12 cellular contexts compared by ENCODE assay signal in the genomic region with DNA sequence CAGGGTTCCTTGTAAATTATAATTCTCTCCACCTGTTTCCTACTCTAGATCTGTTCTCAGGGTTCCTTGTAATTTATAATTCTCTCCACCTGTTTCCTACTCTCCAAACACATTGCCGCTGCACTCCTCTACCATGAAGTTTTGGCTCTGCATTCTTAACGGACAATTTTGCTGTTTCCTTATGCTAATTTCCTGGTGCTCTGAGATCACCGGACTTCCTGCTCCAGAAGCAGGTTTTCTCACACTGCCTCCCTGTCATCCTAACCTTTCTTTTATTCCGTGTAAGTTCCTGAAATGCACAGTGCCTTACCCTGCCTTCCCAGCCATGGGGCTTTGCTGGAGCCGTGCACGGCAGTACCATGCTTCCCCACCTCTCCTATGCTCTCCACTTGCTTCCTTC.
DNase-seq lines count a peak whose midpoint lies in the region; ATAC-seq and TF ChIP-seq lines count a peak whose summit lies in the region.
"Had no signal": no experiment of that assay in that cellular context is flagged by ENCODE, and none has a peak within 500 bp of the region (broad histone marks: within the 10 kb centered on the region; RNA-seq: fewer than 3 reads in every experiment).

No MANE protein-coding gene starts in this region.

- no peaks in the 10 kb centered on the region for H4K20me1 ChIP-seq in OCI-LY3 (ENCODE audit: insufficient read depth, low read length)

- H3K9me3 Mint-ChIP-seq in activated naive CD8-positive, alpha-beta T cell treated with anti-CD3 and anti-CD28 coated beads, Interleukin-2, amount 10 ng/mL, durations not matched to agents 7 days and 5 days: peaks cover 7% of the 10 kb centered on the region
- peaks cover 6% of the 10 kb centered on the region for H3K9me3 Mint-ChIP-seq in activated naive CD8-positive, alpha-beta T cell treated with anti-CD3 and anti-CD28 coated beads for 36 hours
- peaks cover 0 to 8% (median 4%) of the 10 kb centered on the region in 11 donors for H3K9me3 Mint-ChIP-seq in naive thymus-derived CD4-positive, alpha-beta T cell

- no peak overlapping the region; the same call in 1 of the 2 replicates for H2AFZ ChIP-seq in OCI-LY3 (ENCODE audit: low read depth, low read length)
- H2AFZ ChIP-seq: GM23248 had no signal

- H3K4me3 Mint-ChIP-seq in activated naive CD8-positive, alpha-beta T cell treated with anti-CD3 and anti-CD28 coated beads, Interleukin-2, amount 10 ng/mL, durations not matched to agents 7 days and 5 days: peak overlapping the region; percentile 81
- H3K4me3 Mint-ChIP-seq in activated naive CD8-positive, alpha-beta T cell treated with anti-CD3 and anti-CD28 coated beads for 36 hours: no peak overlapping the region
- peak overlapping the region in 6 of 10 donors; percentile 9 to 63 (median 28) for H3K4me3 Mint-ChIP-seq in naive thymus-derived CD4-positive, alpha-beta T cell

- no peaks in the 10 kb centered on the region for H3K79me2 ChIP-seq in OCI-LY3 (ENCODE audit: low read length)

- H3K4me3 ChIP-seq in OCI-LY3 (ENCODE audit: low read length): peak overlapping the region; percentile 71
- H3K4me3 ChIP-seq in naive thymus-derived CD4-positive, alpha-beta T cell (ENCODE audit: low read length): no peak overlapping the region
- H3K4me3 ChIP-seq: GM23248, MG63, SK-N-MC had no signal

- H3K27ac ChIP-seq in OCI-LY3 (ENCODE audit: low read length): no peak overlapping the region
- no peak overlapping the region for H3K27ac ChIP-seq in naive thymus-derived CD4-positive, alpha-beta T cell (ENCODE audit: low read depth, low read length)
- H3K27ac ChIP-seq: GM23248, HL-60, SK-N-MC had no signal

- DNase-seq in activated naive CD8-positive, alpha-beta T cell treated with anti-CD3 and anti-CD28 coated beads, Interleukin-2, amount 10 ng/mL, durations not matched to agents 7 days and 5 days: no peak
- no peak for DNase-seq in activated naive CD8-positive, alpha-beta T cell treated with anti-CD3 and anti-CD28 coated beads for 36 hours
- DNase-seq in dermis blood vessel endothelial cell: peak; percentile 68
- DNase-seq in naive thymus-derived CD4-positive, alpha-beta T cell: no peak
- no peak for DNase-seq in sciatic nerve (ENCODE audit: low spot score)
- DNase-seq in SIG-M5 (lab: John Stamatoyannopoulos, UW): no peak

- intact Hi-C loops in naive thymus-derived CD4-positive, alpha-beta T cell (cut with micrococcal nuclease): loop anchor here in 1 of 2 donors (2.0 kb wide), 1 partner anchor 1115 kb away; no protein-coding TSS in a partner anchor
- intact Hi-C loops in sciatic nerve (cut with DNase I): no loop called here

- TF ChIP-seq CTCF in OCI-LY3 (IDR thresholded peaks at IDR 0.05; ENCODE audit: low read depth, low read length): no peak

- CTCF ChIA-PET in naive thymus-derived CD4-positive, alpha-beta T cell (lab: Charles Lee): interaction anchor here (1.3 to 6.3 kb wide), 2 partner anchors 260 to 264 kb away, joined by 3 to 75 read pairs; no protein-coding TSS in a partner anchor

- peaks cover 8% of the 10 kb centered on the region for H3K36me3 Mint-ChIP-seq in activated naive CD8-positive, alpha-beta T cell treated with anti-CD3 and anti-CD28 coated beads, Interleukin-2, amount 10 ng/mL, durations not matched to agents 7 days and 5 days
- peaks cover 1% of the 10 kb centered on the region for H3K36me3 Mint-ChIP-seq in activated naive CD8-positive, alpha-beta T cell treated with anti-CD3 and anti-CD28 coated beads for 36 hours
- peaks cover 0 to 5% (median 0%) of the 10 kb centered on the region in 5 donors for H3K36me3 Mint-ChIP-seq in naive thymus-derived CD4-positive, alpha-beta T cell
- H3K36me3 Mint-ChIP-seq: CD14-positive monocyte had no signal

- no peak for ATAC-seq in activated naive CD8-positive, alpha-beta T cell treated with anti-CD3 and anti-CD28 coated beads, Interleukin-2, amount 10 ng/mL, durations not matched to agents 7 days and 5 days (ENCODE audit: low read depth)
- no peak for ATAC-seq in naive thymus-derived CD4-positive, alpha-beta T cell
- no peak for ATAC-seq in sciatic nerve

- POLR2A ChIA-PET in activated naive CD8-positive, alpha-beta T cell treated with anti-CD3 and anti-CD28 coated beads, Interleukin-2, amount 10 ng/mL, durations not matched to agents 7 days and 5 days (lab: Charles Lee): interaction anchor here (0.9 to 1.4 kb wide), 3 partner anchors 130 to 261 kb away, joined by 3 to 4 read pairs (median 3); no protein-coding TSS in a partner anchor
- POLR2A ChIA-PET in naive thymus-derived CD4-positive, alpha-beta T cell (lab: Charles Lee): no interaction called here

- H3K27ac Mint-ChIP-seq in activated naive CD8-positive, alpha-beta T cell treated with anti-CD3 and anti-CD28 coated beads, Interleukin-2, amount 10 ng/mL, durations not matched to agents 7 days and 5 days: peak overlapping the region; percentile 31
- no peak overlapping the region for H3K27ac Mint-ChIP-seq in activated naive CD8-positive, alpha-beta T cell treated with anti-CD3 and anti-CD28 coated beads for 36 hours
- H3K27ac Mint-ChIP-seq in naive thymus-derived CD4-positive, alpha-beta T cell: peak overlapping the region in 1 of 9 donors; percentile 23
- H3K27ac Mint-ChIP-seq: CD14-positive monocyte had no signal

- peaks cover 35% of the 10 kb centered on the region for H3K27me3 Mint-ChIP-seq in activated naive CD8-positive, alpha-beta T cell treated with anti-CD3 and anti-CD28 coated beads, Interleukin-2, amount 10 ng/mL, durations not matched to agents 7 days and 5 days
- H3K27me3 Mint-ChIP-seq in activated naive CD8-positive, alpha-beta T cell treated with anti-CD3 and anti-CD28 coated beads for 36 hours: peaks cover 33% of the 10 kb centered on the region
- peaks cover 33 to 49% (median 42%) of the 10 kb centered on the region in 5 donors for H3K27me3 Mint-ChIP-seq in naive thymus-derived CD4-positive, alpha-beta T cell

- H3K4me1 Mint-ChIP-seq in activated naive CD8-positive, alpha-beta T cell treated with anti-CD3 and anti-CD28 coated beads, Interleukin-2, amount 10 ng/mL, durations not matched to agents 7 days and 5 days: peaks cover 33% of the 10 kb centered on the region
- peaks cover 6% of the 10 kb centered on the region for H3K4me1 Mint-ChIP-seq in activated naive CD8-positive, alpha-beta T cell treated with anti-CD3 and anti-CD28 coated beads for 36 hours
- H3K4me1 Mint-ChIP-seq in naive thymus-derived CD4-positive, alpha-beta T cell: peaks cover 4 to 23% (median 15%) of the 10 kb centered on the region in 7 donors

- peaks cover 9% of the 10 kb centered on the region; the same call in 1 of the 2 replicates for H3K4me1 ChIP-seq in OCI-LY3 (ENCODE audit: low read length)
- peaks cover 0 to 8% of the 10 kb centered on the region in 2 donors for H3K4me1 ChIP-seq in naive thymus-derived CD4-positive, alpha-beta T cell (ENCODE audit: control insufficient read depth in 2 of 2, insufficient read depth in 2 of 2, low read length in 2 of 2)

- no peak overlapping the region for H3K9ac ChIP-seq in OCI-LY3 (ENCODE audit: low read length)
- H3K9ac ChIP-seq: GM23248 had no signal

- H3K9me3 ChIP-seq in OCI-LY3 (ENCODE audit: insufficient read depth, low read length): no peaks in the 10 kb centered on the region
- no peaks in the 10 kb centered on the region for H3K9me3 ChIP-seq in naive thymus-derived CD4-positive, alpha-beta T cell (ENCODE audit: control insufficient read depth in 2 of 3, low read length in 3 of 3)
- H3K9me3 ChIP-seq: MG63 had no signal

- no peaks in the 10 kb centered on the region for H3K36me3 ChIP-seq in OCI-LY3 (replicated peaks; ENCODE audit: low read depth, low read length)
- no peaks in the 10 kb centered on the region for H3K36me3 ChIP-seq in naive thymus-derived CD4-positive, alpha-beta T cell (ENCODE audit: control insufficient read depth in 2 of 3, insufficient read depth in 3 of 3, low read length in 3 of 3)
- H3K36me3 ChIP-seq: MG63 had no signal

- H3K4me2 ChIP-seq in OCI-LY3 (ENCODE audit: low read length): peak overlapping the region; percentile 90

- H3K27me3 ChIP-seq in OCI-LY3 (ENCODE audit: low read depth, low read length): peaks cover 37% of the 10 kb centered on the region
- H3K27me3 ChIP-seq in naive thymus-derived CD4-positive, alpha-beta T cell (ENCODE audit: control insufficient read depth in 2 of 2, insufficient read depth in 2 of 2, low read length in 2 of 2): no peaks in the 10 kb centered on the region
